14 cellular contexts compared by ENCODE assay signal in the genomic region with DNA sequence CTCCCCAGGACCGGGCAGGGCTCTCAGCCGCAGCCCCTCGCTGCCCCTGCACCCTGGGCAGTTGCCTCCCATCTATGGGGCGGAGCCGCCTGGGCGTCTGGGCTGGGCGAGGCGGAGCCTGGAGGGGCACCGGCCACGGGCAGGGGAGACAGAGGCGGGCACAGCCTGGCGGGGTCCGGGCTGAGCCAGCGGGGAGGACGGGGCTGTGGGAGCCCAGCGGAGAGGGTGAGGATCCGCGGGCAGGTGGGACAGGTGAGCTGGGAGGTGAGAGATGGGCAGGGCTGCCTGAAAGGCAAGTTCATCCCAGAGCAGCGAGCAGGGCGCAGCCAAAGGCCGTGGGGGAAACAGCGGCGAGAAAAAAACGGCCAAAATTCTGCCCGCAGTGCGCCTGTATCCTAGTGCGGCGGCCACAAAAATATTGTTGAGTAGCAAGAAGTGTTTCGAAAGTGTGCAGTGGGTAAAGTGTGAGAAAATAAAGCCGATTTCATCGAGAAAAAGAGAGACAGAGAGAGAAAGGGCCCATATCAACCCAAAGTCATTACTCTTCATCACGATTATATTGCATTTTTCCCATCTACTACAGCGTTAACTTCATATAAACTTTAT. TPM values are rescaled to one million over a fixed set of nuclear protein-coding genes. Genes with fewer than 3 reads are reported as not detected.
"Had no signal": no experiment of that assay in that cellular context is flagged by ENCODE, and none has a peak within 500 bp of the region (broad histone marks: within the 10 kb centered on the region; RNA-seq: fewer than 3 reads in every experiment).

No MANE protein-coding gene starts in this region.

RNA-seq across cellular contexts. Expression of a gene that starts 5.8 kb away (rescaled TPM):
- total RNA-seq: astrocyte, dermis microvascular lymphatic vessel endothelial cell, endothelial cell of umbilical vein, esophagus mucosa, mononuclear cell, neural crest cell, SJCRH30, smooth muscle cell had no signal
- polyA plus RNA-seq: endothelial cell of umbilical vein, hepatocyte, smooth muscle cell had no signal

RNA-seq across cellular contexts. Expression of a gene that starts 14.3 kb away (rescaled TPM):
- total RNA-seq: adrenal gland, astrocyte, dermis microvascular lymphatic vessel endothelial cell, endothelial cell of umbilical vein, esophagus mucosa, hepatocyte, lower leg skin, mononuclear cell, neural crest cell, omental fat pad, sigmoid colon, SJCRH30, smooth muscle cell, thoracic aorta had no signal
- polyA plus RNA-seq: adrenal gland, endothelial cell of umbilical vein, sigmoid colon, smooth muscle cell had no signal

RNA-seq across cellular contexts. Expression of a gene that starts 37.5 kb away (rescaled TPM):
- total RNA-seq: astrocyte, dermis microvascular lymphatic vessel endothelial cell, endothelial cell of umbilical vein, esophagus mucosa, hepatocyte, mononuclear cell, neural crest cell, SJCRH30, smooth muscle cell had no signal
- polyA plus RNA-seq: endothelial cell of umbilical vein, smooth muscle cell had no signal

RNA-seq across cellular contexts. Expression of a gene that starts 46.6 kb away (rescaled TPM):
- total RNA-seq: astrocyte, dermis microvascular lymphatic vessel endothelial cell, endothelial cell of umbilical vein, neural crest cell, SJCRH30, smooth muscle cell had no signal
- polyA plus RNA-seq: endothelial cell of umbilical vein, hepatocyte, smooth muscle cell had no signal
